32 cellular contexts compared by ENCODE assay signal in genomic region chr17:22484826-22485225, GRCh38.
"Had no signal": no experiment of that assay in that cellular context is flagged by ENCODE, and none has a peak within 500 bp of the region (broad histone marks: within the 10 kb centered on the region; RNA-seq: fewer than 3 reads in every experiment).

No MANE protein-coding gene starts in this region.

- H3K27ac ChIP-seq: adrenal gland, ascending aorta, body of pancreas, brain microvascular endothelial cell, breast epithelium, cardiac muscle cell had no signal

- H3K9me3 ChIP-seq: adrenal gland, ascending aorta had no signal

- H3K27me3 ChIP-seq: adrenal gland, ascending aorta, body of pancreas, brain microvascular endothelial cell, breast epithelium, cardiac muscle cell had no signal

- ATAC-seq: activated naive CD4-positive, alpha-beta T cell treated with anti-CD3 and anti-CD28 coated beads, Interleukin-2, amount 50 U/mL, for 72 hours; activated naive CD8-positive, alpha-beta T cell treated with anti-CD3 and anti-CD28 coated beads, Interleukin-2, amount 50 U/mL, for 24 hours; activated T-cell treated with anti-CD3 and anti-CD28 coated beads, Interleukin-2, amount 50 U/mL, for 4 hours; activated T-cell treated with anti-CD3 and anti-CD28 coated beads, Interleukin-2, amount 50 U/mL, for 72 hours; activated T-helper 17 cell treated with anti-CD3 and anti-CD28 coated beads, Interleukin-2, amount 50 U/mL, for 72 hours; body of pancreas had no signal

- H3K36me3 ChIP-seq: adrenal gland, ascending aorta, brain microvascular endothelial cell, breast epithelium, cardiac muscle cell had no signal

- H3K4me1 ChIP-seq: adrenal gland, ascending aorta, body of pancreas, breast epithelium had no signal

- H3K4me3 ChIP-seq: adrenal gland, ascending aorta, body of pancreas, breast epithelium, cardiac muscle cell had no signal

- DNase-seq: activated effector memory CD4-positive, alpha-beta T cell treated with anti-CD3 and anti-CD28 coated beads, Interleukin-2, amount 50 U/mL, for 16 hours; activated effector memory CD4-positive, alpha-beta T cell treated with Interleukin-2 at 50 U/mL for 16 hours; activated gamma-delta T cell; activated gamma-delta T cell treated with Interleukin-2 at 50 U/mL for 16 hours; activated naive CD4-positive, alpha-beta T cell; activated naive CD4-positive, alpha-beta T cell treated with anti-CD3 and anti-CD28 coated beads for 36 hours; activated naive CD4-positive, alpha-beta T cell treated with anti-CD3 and anti-CD28 coated beads, Interleukin-2, amount 10 ng/mL, durations not matched to agents 7 days and 5 days; activated naive CD4-positive, alpha-beta T cell treated with anti-CD3 and anti-CD28 coated beads, Interleukin-2, amount 50 U/mL, for 16 hours; activated naive CD4-positive, alpha-beta T cell treated with Interleukin-2 at 50 U/mL for 16 hours; activated naive CD8-positive, alpha-beta T cell treated with anti-CD3 and anti-CD28 coated beads for 36 hours; activated naive CD8-positive, alpha-beta T cell treated with anti-CD3 and anti-CD28 coated beads, Interleukin-2, amount 10 ng/mL, durations not matched to agents 7 days and 5 days; activated naive CD8-positive, alpha-beta T cell treated with anti-CD3 and anti-CD28 coated beads, Interleukin-2, amount 50 U/mL, for 24 hours; activated T-cell treated with anti-CD3 and anti-CD28 coated beads, Interleukin-2, amount 50 U/mL, for 1 hour; activated T-cell treated with anti-CD3 and anti-CD28 coated beads, Interleukin-2, amount 50 U/mL, for 24 hours; activated T-cell treated with anti-CD3 and anti-CD28 coated beads, Interleukin-2, amount 50 U/mL, for 4 hours; activated T-cell treated with anti-CD3 and anti-CD28 coated beads, Interleukin-2, amount 50 U/mL, for 48 hours; activated T-cell treated with anti-CD3 and anti-CD28 coated beads, Interleukin-2, amount 50 U/mL, for 72 hours; adrenal gland; amniotic stem cell; amygdala; anterior cingulate cortex; aorta; body of pancreas; brain microvascular endothelial cell; caudate nucleus; central memory CD4-positive, alpha-beta T cell; cerebellar nuclear complex had no signal
